11 cellular contexts compared by ENCODE assay signal in the genomic region with DNA sequence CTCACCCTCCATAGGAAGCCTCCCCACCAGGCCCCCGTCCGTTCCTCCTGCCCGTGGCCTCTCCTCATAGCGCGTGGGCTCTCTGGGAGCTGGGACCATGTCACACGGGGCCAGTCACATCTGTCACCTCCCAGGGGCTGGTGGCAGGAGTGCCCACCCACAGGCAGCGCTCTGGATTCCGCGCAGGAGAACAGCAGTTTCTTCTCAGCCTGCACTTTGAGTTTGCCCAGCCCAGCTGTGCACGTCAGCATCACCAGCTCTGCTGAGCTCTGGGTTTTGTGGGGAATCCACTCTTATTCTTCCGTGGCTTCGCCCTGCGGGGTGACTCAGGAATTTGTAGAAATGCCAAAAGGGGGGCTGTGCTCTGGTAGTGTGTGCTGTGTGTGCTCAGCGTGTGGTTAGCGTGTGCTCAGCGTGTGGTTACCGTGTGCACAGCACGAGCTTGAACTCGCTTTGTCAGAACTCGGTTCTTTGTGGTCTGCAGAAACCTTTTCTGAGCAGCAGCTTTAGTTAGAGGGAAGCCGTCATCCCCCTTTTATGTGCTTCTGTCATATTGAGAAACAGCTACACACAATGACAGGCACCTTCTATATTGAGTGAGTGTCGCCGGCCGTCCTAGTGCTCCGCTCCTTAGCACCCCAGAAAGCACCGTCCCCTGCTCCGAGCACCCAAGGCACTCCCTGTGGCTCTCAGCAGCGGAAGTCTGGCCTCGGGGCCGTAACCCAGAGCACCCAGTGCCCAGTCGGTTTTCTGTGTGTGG. TPM values are rescaled to one million over a fixed set of nuclear protein-coding genes. Genes with fewer than 3 reads are reported as not detected.
DNase-seq lines count a peak whose midpoint lies in the region; ATAC-seq lines count a peak whose summit lies in the region.
"Had no signal": no experiment of that assay in that cellular context is flagged by ENCODE, and none has a peak within 500 bp of the region (broad histone marks: within the 10 kb centered on the region; RNA-seq: fewer than 3 reads in every experiment).

No MANE protein-coding gene starts in this region.

- no peak overlapping the region for H3K4me3 ChIP-seq in Karpas-422 (ENCODE audit: low read length)
- H3K4me3 ChIP-seq in effector memory CD4-positive, alpha-beta T cell (ENCODE audit: insufficient read depth, low read depth, low read length, poor library complexity, severe bottlenecking), result peak overlapping the region; percentile 34

- no peaks in the 10 kb centered on the region for H3K9me2 ChIP-seq in Karpas-422 (replicated peaks; ENCODE audit: insufficient read depth, low read length)

- no peaks in the 10 kb centered on the region; the same call in 1 of the 2 replicates for H3K36me3 ChIP-seq in Karpas-422 (ENCODE audit: insufficient read depth, low read length)
- H3K36me3 ChIP-seq in effector memory CD4-positive, alpha-beta T cell (ENCODE audit: control insufficient read depth, insufficient read depth, low read length), result peaks cover 23% of the 10 kb centered on the region

- DNase-seq in Karpas-422 (no peak), NCI-H82 (lab: John Stamatoyannopoulos, UW) (no peak)
- DNase-seq in activated CD8-positive, alpha-beta memory T cell treated with anti-CD3 and anti-CD28 coated beads for 4 hours (ENCODE audit: low read depth in 2 of 2), result peak; percentile 45 to 66
- peak in 2 of 3 donors; percentile 11 to 45 for DNase-seq in effector memory CD4-positive, alpha-beta T cell
- DNase-seq in stimulated activated CD8-positive, alpha-beta memory T cell treated with anti-CD3 and anti-CD28 coated beads, Interleukin-15, amount 100 ng/mL, for 1 hour (ENCODE audit: low read depth), result peak; percentile 10
- DNase-seq: endodermal cell, NCI-H2107 had no signal

- no peak for ATAC-seq in GM19467 (IDR thresholded peaks at IDR 0.05; ENCODE audit: unreplicated experiment)
- ATAC-seq in esophagus mucosa, result no peak
- ATAC-seq in HG02759 (IDR thresholded peaks at IDR 0.05; ENCODE audit: unreplicated experiment), result no peak
- ATAC-seq: sciatic nerve had no signal

- peaks cover 52% of the 10 kb centered on the region for H3K4me1 ChIP-seq in Karpas-422 (ENCODE audit: low read length)
- peaks cover 48% of the 10 kb centered on the region for H3K4me1 ChIP-seq in effector memory CD4-positive, alpha-beta T cell (ENCODE audit: control insufficient read depth, insufficient read depth, low read length, poor library complexity, severe bottlenecking)

- no peak overlapping the region for H3K27ac ChIP-seq in Karpas-422 (ENCODE audit: low read length)
- peak overlapping the region; percentile 80 for H3K27ac ChIP-seq in effector memory CD4-positive, alpha-beta T cell (ENCODE audit: insufficient read depth, low read length, poor library complexity, severe bottlenecking)

- peaks cover 50% of the 10 kb centered on the region for H3K79me2 ChIP-seq in Karpas-422 (ENCODE audit: low read length)

- H3K27me3 ChIP-seq in Karpas-422 (ENCODE audit: low read length), result no peaks in the 10 kb centered on the region
- H3K27me3 ChIP-seq in effector memory CD4-positive, alpha-beta T cell (replicated peaks; ENCODE audit: control insufficient read depth, insufficient read depth, low read length, poor library complexity, severe bottlenecking), result no peaks in the 10 kb centered on the region

- peak overlapping the region; percentile 50 for H3K4me2 ChIP-seq in Karpas-422 (ENCODE audit: low read depth, low read length, poor library complexity, severe bottlenecking)

- no peaks in the 10 kb centered on the region for H3K9me3 ChIP-seq in Karpas-422 (ENCODE audit: low read length)
- H3K9me3 ChIP-seq in effector memory CD4-positive, alpha-beta T cell (ENCODE audit: control insufficient read depth, low read length), result no peaks in the 10 kb centered on the region

- peaks cover 49% of the 10 kb centered on the region; the same call in 1 of the 2 replicates for H4K20me1 ChIP-seq in Karpas-422 (ENCODE audit: insufficient read depth, low read depth, low read length)

- H3K9ac ChIP-seq in Karpas-422 (ENCODE audit: low read length), result no peak overlapping the region

- no peak overlapping the region for H2AFZ ChIP-seq in Karpas-422 (ENCODE audit: low read length)

RNA-seq across cellular contexts. Expression of gene ACSF3, which starts 3.3 kb away (rescaled TPM):
- 30.4 and 49.4 TPM in 2 replicates for total RNA-seq in Karpas-422 (2014; rRNA removed; shearing (Covaris generic); ENCODE audit: low replicate concordance)
- 14.1 TPM for total RNA-seq in esophagus mucosa

Comparison
In these comparisons a context has a peak if more than half of its experiments do, and no peak if none do; other contexts are left out.
1. DNase-seq: peak in activated CD8-positive, alpha-beta memory T cell treated with anti-CD3 and anti-CD28 coated beads for 4 hours (2 of 2), effector memory CD4-positive, alpha-beta T cell (2 of 3) and stimulated activated CD8-positive, alpha-beta memory T cell treated with anti-CD3 and anti-CD28 coated beads, Interleukin-15, amount 100 ng/mL, for 1 hour (single experiment); none in Karpas-422 (single experiment) and NCI-H82 (single experiment).